ENCODE assay signal across 30 cellular contexts in genomic region chr4:142293536-142293935, GRCh38.
DNase-seq lines count a peak whose midpoint lies in the region; ATAC-seq, FAIRE-seq and TF ChIP-seq lines count a peak whose summit lies in the region.
"Had no signal": no experiment of that assay in that cellular context is flagged by ENCODE, and none has a peak within 500 bp of the region (broad histone marks: within the 10 kb centered on the region; RNA-seq: fewer than 3 reads in every experiment).

No MANE protein-coding gene starts in this region.

- intact Hi-C loops in mucosa of descending colon (cut with DNase I, micrococcal nuclease), result no loop called here

- no peaks in the 10 kb centered on the region for H3K36me3 ChIP-seq in mucosa of descending colon (ENCODE audit: low read depth)
- H3K36me3 ChIP-seq: gastrocnemius medialis, left ventricle myocardium inferior, MG63, right atrium auricular region, stomach, transverse colon had no signal

- H3K4me1 ChIP-seq in mucosa of descending colon (ENCODE audit: low read depth), result no peaks in the 10 kb centered on the region
- H3K4me1 ChIP-seq: gastrocnemius medialis, left ventricle myocardium inferior, parathyroid adenoma, right atrium auricular region, stomach, transverse colon had no signal

- no peak for TF ChIP-seq POLR2A in GM12892 (IDR thresholded peaks at IDR 0.05; ENCODE audit: low read depth, low read length)

- peak; percentile 78 for DNase-seq in COLO829 (ENCODE audit: low spot score)
- DNase-seq in M059J (ENCODE audit: low read depth), result peak; percentile 58
- DNase-seq in amniotic epithelial cell (ENCODE audit: low read depth), result peak; percentile 32
- no peak for DNase-seq in DMS114 treated with DMSO at 0.1 percent for 48 hours (lab: John Stamatoyannopoulos, UW; ENCODE audit: unreplicated experiment)
- DNase-seq in GM12892 (ENCODE audit: insufficient read length), result no peak
- no peak for DNase-seq in activated CD4-positive, alpha-beta T cell treated with anti-CD3 and anti-CD28 coated beads, Interleukin-2, amount 50 U/mL, for 4 hours
- DNase-seq in mucosa of descending colon, result no peak
- DNase-seq: activated naive CD4-positive, alpha-beta T cell treated with anti-CD3 and anti-CD28 coated beads, Interleukin-2, amount 10 ng/mL, durations not matched to agents 7 days and 5 days; body of pancreas; DMS 273 treated with DMSO at 0.1 percent for 48 hours; effector memory CD4-positive, alpha-beta T cell; erythroblast; gastrocnemius medialis; GDM1; hypothalamus; left ventricle myocardium inferior; MG63; midbrain; NCI-H1417; NCI-H2081 treated with DMSO at 0.1 percent for 48 hours; NCI-H446; SHP77; stimulated activated CD4-positive, alpha-beta T cell treated with anti-CD3 and anti-CD28 coated beads, Interleukin-4, amount 100 ng/mL, for 4 hours; stomach; transverse colon had no signal

- H3K9me3 ChIP-seq in mucosa of descending colon, result no peaks in the 10 kb centered on the region
- H3K9me3 ChIP-seq: body of pancreas, gastrocnemius medialis, left ventricle myocardium inferior, MG63, right atrium auricular region, stomach, transverse colon had no signal

- no peak for ATAC-seq in mucosa of descending colon
- ATAC-seq: body of pancreas, gastrocnemius medialis, K562 had no signal

- FAIRE-seq in islet of Langerhans (lab: Jason Lieb, UNC) (peak; percentile 65), GM12892 (lab: Jason Lieb, UNC) (no peak)
- FAIRE-seq: colon, K562 had no signal

- H3K4me3 ChIP-seq in mucosa of descending colon, result no peak overlapping the region
- H3K4me3 ChIP-seq: body of pancreas, gastrocnemius medialis, K562, left ventricle myocardium inferior, MG63, right atrium auricular region, stomach, transverse colon had no signal

- TF ChIP-seq CTCF in mucosa of descending colon (IDR thresholded peaks at IDR 0.05), result no peak

Comparison
In these comparisons a context has a peak if more than half of its experiments do, and no peak if none do; other contexts are left out.
1. DNase-seq: peak in COLO829 (single experiment), M059J (single experiment) and amniotic epithelial cell (single experiment); none in DMS114 treated with DMSO at 0.1 percent for 48 hours (single experiment), GM12892 (single experiment), activated CD4-positive, alpha-beta T cell treated with anti-CD3 and anti-CD28 coated beads, Interleukin-2, amount 50 U/mL, for 4 hours (0 of 2) and mucosa of descending colon (0 of 3).